In the genomic region with DNA sequence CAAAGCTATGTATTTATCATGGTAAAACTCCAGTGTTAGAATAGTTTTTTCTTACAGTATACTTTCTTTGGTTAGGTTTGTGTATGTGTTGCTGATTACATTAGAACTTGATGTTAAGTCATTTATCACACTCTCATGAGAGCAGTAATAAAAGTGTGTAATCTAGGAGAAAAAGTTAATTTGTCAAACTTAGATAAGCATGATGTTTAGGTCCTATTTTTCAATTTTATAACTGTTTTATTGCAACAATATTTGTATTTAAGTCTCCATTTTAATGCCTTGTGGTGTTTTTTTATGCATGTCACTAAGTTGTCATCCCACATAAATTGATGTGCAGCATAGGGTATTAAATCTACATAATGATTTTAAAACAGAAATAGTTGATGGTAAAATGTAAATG, we compare ENCODE assay signal across 6 cellular contexts.
"Had no signal": no experiment of that assay in that cellular context is flagged by ENCODE, and none has a peak within 500 bp of the region (broad histone marks: within the 10 kb centered on the region; RNA-seq: fewer than 3 reads in every experiment).

No MANE protein-coding gene starts in this region.

- H3K4me3 ChIP-seq: GM12878 had no signal

- ATAC-seq: GM12878 had no signal

- DNase-seq: GDM1, GF-D8 had no signal

- FAIRE-seq: GM12878, GM12891, GM12892, GM18507 had no signal
